In the genomic region with DNA sequence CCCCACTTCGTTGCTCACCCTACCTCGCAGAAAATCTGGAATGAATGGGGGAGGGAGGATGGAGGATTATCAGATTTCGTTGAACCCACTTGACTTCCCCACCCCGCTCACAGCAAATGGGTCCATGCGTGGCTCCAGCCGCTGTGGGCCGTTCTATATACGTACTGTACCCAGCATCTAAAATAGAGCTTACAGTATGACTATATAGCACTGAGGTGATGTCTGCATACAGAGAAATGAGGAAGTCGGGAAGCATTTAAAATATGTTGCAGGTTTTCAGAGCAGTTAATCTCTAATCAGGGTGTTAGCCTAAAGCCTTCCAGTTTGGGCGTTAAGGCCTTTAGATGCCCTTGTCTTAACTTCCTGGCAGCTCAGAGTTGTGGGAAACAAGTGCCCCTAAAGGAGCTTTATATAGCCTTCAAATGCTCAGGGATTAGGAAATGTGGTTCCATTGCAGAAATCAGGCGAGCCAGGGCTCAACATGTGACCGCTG, we compare ENCODE assay signal across 7 cellular contexts. TPM values are rescaled to one million over a fixed set of nuclear protein-coding genes. Genes with fewer than 3 reads are reported as not detected.
DNase-seq lines count a peak whose midpoint lies in the region; ATAC-seq, FAIRE-seq and TF ChIP-seq lines count a peak whose summit lies in the region.

No MANE protein-coding gene starts in this region.

- H3K9me2 ChIP-seq in GM23248 (ENCODE audit: insufficient read depth) = no peaks in the 10 kb centered on the region

- no peak overlapping the region for H3K4me2 ChIP-seq in osteoblast (ENCODE audit: insufficient read depth, low read length)
- no peak overlapping the region for H3K4me2 ChIP-seq in GM23248 (ENCODE audit: unreplicated experiment)

- in situ Hi-C loops in GM23248 (cut with MboI) = no loop called here

- H3K79me2 ChIP-seq in osteoblast (ENCODE audit: insufficient read depth, low read length) (no peaks in the 10 kb centered on the region), GM23248 (ENCODE audit: insufficient read depth) (no peaks in the 10 kb centered on the region)

- H3K27ac ChIP-seq in dorsolateral prefrontal cortex (peak overlapping the region in 17 of 59 donors; percentile 26 to 80 (median 60)), osteoblast (ENCODE audit: low read depth, low read length) (no peak overlapping the region), GM23248 (no peak overlapping the region)

- H3F3A ChIP-seq in GM23248 (ENCODE audit: insufficient read depth) = 0 out of 2 replicates have a peak, but pooled peaks cover 7% of the 10 kb centered on the region

- no peak overlapping the region for H3K9ac ChIP-seq in GM23248

- intact Hi-C loops in dorsolateral prefrontal cortex (cut with DNase I) = no loop called here

- H4K20me1 ChIP-seq in osteoblast (ENCODE audit: insufficient read depth, low read length) (no peaks in the 10 kb centered on the region), GM23248 (ENCODE audit: insufficient read depth) (no peaks in the 10 kb centered on the region)

- DNase-seq in GM18507 (ENCODE audit: extremely low spot score, insufficient read length, low read depth) = no peak
- peak; percentile 43 for DNase-seq in NCI-H82 treated with DMSO at 0.1 percent for 48 hours (lab: John Stamatoyannopoulos, UW; ENCODE audit: unreplicated experiment)
- DNase-seq in dorsolateral prefrontal cortex = no peak
- peak; percentile 83 for DNase-seq in osteoblast (ENCODE audit: insufficient read length, low spot score, missing footprints)
- no peak for DNase-seq in GM23248
- no peak for DNase-seq in anterior cingulate cortex (lab: John Stamatoyannopoulos, UW)

- H3K36me3 ChIP-seq in osteoblast (ENCODE audit: insufficient read depth, low read length) = no peaks in the 10 kb centered on the region
- H3K36me3 ChIP-seq in GM23248 (ENCODE audit: low read depth) = no peaks in the 10 kb centered on the region

- H3K27me3 ChIP-seq in dorsolateral prefrontal cortex (peaks cover 0 to 4% (median 0%) of the 10 kb centered on the region in 45 donors), osteoblast (ENCODE audit: insufficient read depth, low read length) (peaks cover 42% of the 10 kb centered on the region), GM23248 (replicated peaks; ENCODE audit: insufficient read depth) (peaks cover 56% of the 10 kb centered on the region)

- H3K4me1 ChIP-seq in osteoblast (ENCODE audit: insufficient read depth, low read length) (no peaks in the 10 kb centered on the region), GM23248 (ENCODE audit: insufficient read depth) (no peaks in the 10 kb centered on the region)

- H2AFZ ChIP-seq in osteoblast (ENCODE audit: low read length) = no peak overlapping the region
- no peak overlapping the region for H2AFZ ChIP-seq in GM23248

- H3K4me3 ChIP-seq in dorsolateral prefrontal cortex (peak overlapping the region; percentile 44 to 80 (median 68)), osteoblast (ENCODE audit: insufficient read depth, low read length) (no peak overlapping the region), GM23248 (no peak overlapping the region)

- H3K9me3 ChIP-seq in osteoblast (ENCODE audit: low read depth, low read length) (no peaks in the 10 kb centered on the region), GM23248 (ENCODE audit: low read depth) (no peaks in the 10 kb centered on the region)

- FAIRE-seq in GM18507 (lab: Jason Lieb, UNC) = peak; percentile 60

- 29 to 32% methylated on average over 12 of the region's 12 CpGs for WGBS in GM23248 (ENCODE audit: low coverage in 1 of 2, low lambda C conversion rate in 2 of 2, missing lambda C conversion rate in 2 of 2), 2 experiments

- ATAC-seq in GM18519 (IDR thresholded peaks at IDR 0.05; ENCODE audit: low FRiP score, unreplicated experiment) = no peak

- TF ChIP-seq CTCF in dorsolateral prefrontal cortex (IDR thresholded peaks at IDR 0.05 in 54 of 56, conservative IDR thresholded peaks at IDR 0.05 in 2 of 56; ENCODE audit: low read depth in 1 of 56, partially characterized antibody in 56 of 56) = no peak
- TF ChIP-seq CTCF in osteoblast (IDR thresholded peaks at IDR 0.05; ENCODE audit: extremely low read depth, low read depth, low read length) = no peak

RNA-seq across cellular contexts. Expression of a gene that starts 1.4 kb away (rescaled TPM):
- total RNA-seq in dorsolateral prefrontal cortex (100 to 1,000 TPM in 1 of 120 experiments, 10 to 100 TPM in 119; 24.1 to 109 (median 59.1) TPM), osteoblast (not detected in 2 replicates)
- not detected in 2 replicates for total RNA-seq in GM23248 (2014; rRNA removed; shearing (Covaris generic))
- polyA plus RNA-seq in GM23248 (2016; fragmentation: Nextera tagmentation; extraction: Ambion mirVana) = not detected in 2 replicates

Comparison
In these comparisons a context has a peak if more than half of its experiments do, and no peak if none do; other contexts are left out.
1. DNase-seq: peak in NCI-H82 treated with DMSO at 0.1 percent for 48 hours (single experiment) and osteoblast (single experiment); none in GM18507 (single experiment), dorsolateral prefrontal cortex (0 of 10), GM23248 (single experiment) and anterior cingulate cortex (0 of 58).
2. H3K4me3 ChIP-seq: peak in dorsolateral prefrontal cortex (59 of 59); none in osteoblast (single experiment) and GM23248 (single experiment).
3. RNA of a gene that starts 1.4 kb away (total RNA-seq): 24.1 to 109 TPM in dorsolateral prefrontal cortex; not detected in osteoblast and not detected in GM23248; every median in the first group is over 10 times any median in the second.